17 cellular contexts compared by ENCODE assay signal in genomic region chr1:17598251-17598650, GRCh38. TPM values are rescaled to one million over a fixed set of nuclear protein-coding genes. Genes with fewer than 3 reads are reported as not detected.
DNase-seq lines count a peak whose midpoint lies in the region; ATAC-seq and TF ChIP-seq lines count a peak whose summit lies in the region.
"Had no signal": no experiment of that assay in that cellular context is flagged by ENCODE, and none has a peak within 500 bp of the region (broad histone marks: within the 10 kb centered on the region; RNA-seq: fewer than 3 reads in every experiment).

No MANE protein-coding gene starts in this region.

- no peak for TF ChIP-seq POLR2A in Peyer's patch (IDR thresholded peaks at IDR 0.05)
- TF ChIP-seq POLR2A in thyroid gland (IDR thresholded peaks at IDR 0.05): no peak
- TF ChIP-seq POLR2A in testis (IDR thresholded peaks at IDR 0.05): no peak

- no peaks in the 10 kb centered on the region for H3K27me3 ChIP-seq in BLaER1 treated with 17β-estradiol and CSF1 and Interleukin-3, amounts not matched to agents 10 nM and 100 nM
- H3K27me3 ChIP-seq in Peyer's patch (no peaks in the 10 kb centered on the region), hepatocyte (no peaks in the 10 kb centered on the region), thyroid gland (no peaks in the 10 kb centered on the region), testis (no peaks in the 10 kb centered on the region)

- H4K20me1 ChIP-seq in BLaER1 treated with 17β-estradiol and CSF1 and Interleukin-3, amounts not matched to agents 10 nM and 100 nM: peaks cover 0 to 19% (median 0%) of the 10 kb centered on the region in 11 experiments; a peak in 5 of 22 replicates
- no peaks in the 10 kb centered on the region for H4K20me1 ChIP-seq in hepatocyte (ENCODE audit: insufficient read depth, poor library complexity, severe bottlenecking)

- peaks cover 21% of the 10 kb centered on the region for H3K79me2 ChIP-seq in hepatocyte

- no peak overlapping the region for H3K9ac ChIP-seq in BLaER1 treated with 17β-estradiol and CSF1 and Interleukin-3, amounts not matched to agents 10 nM and 100 nM

- peaks cover 0 to 47% (median 19%) of the 10 kb centered on the region in 11 experiments; a peak in 17 of 22 replicates for H3K36me3 ChIP-seq in BLaER1 treated with 17β-estradiol and CSF1 and Interleukin-3, amounts not matched to agents 10 nM and 100 nM
- H3K36me3 ChIP-seq in Peyer's patch (no peaks in the 10 kb centered on the region), hepatocyte (replicated peaks; ENCODE audit: insufficient read depth, low read depth) (no peaks in the 10 kb centered on the region), thyroid gland (no peaks in the 10 kb centered on the region), testis (ENCODE audit: low read depth, missing control alignments) (no peaks in the 10 kb centered on the region)

- H3K4me3 ChIP-seq in BLaER1 treated with 17β-estradiol and CSF1 and Interleukin-3, amounts not matched to agents 10 nM and 100 nM: no peak overlapping the region
- H3K4me3 ChIP-seq in Peyer's patch: no peak overlapping the region
- H3K4me3 ChIP-seq in hepatocyte: no peak overlapping the region
- H3K4me3 ChIP-seq in thyroid gland (replicated peaks in 1 of 3): no peak overlapping the region
- no peak overlapping the region for H3K4me3 ChIP-seq in testis

- ATAC-seq in GM18870 (IDR thresholded peaks at IDR 0.05; ENCODE audit: unreplicated experiment) (no peak), HG03108 (IDR thresholded peaks at IDR 0.05; ENCODE audit: unreplicated experiment) (no peak)

- WGBS in hepatocyte (ENCODE audit: low lambda C conversion rate, missing lambda C conversion rate): 91% methylated on average over 3 of the region's 3 CpGs
- WGBS in thyroid gland, 2 donors: 95 to 97% methylated on average over 3 of the region's 3 CpGs
- 95 to 96% methylated on average over 3 of the region's 3 CpGs for WGBS in testis, 2 donors

- DNase-seq in Peyer's patch (no peak), hepatocyte (ENCODE audit: low spot score) (no peak), thyroid gland (no peak), testis (no peak), NCI-H748 (lab: John Stamatoyannopoulos, UW; ENCODE audit: unreplicated experiment) (no peak)
- DNase-seq: C1 segment of cervical spinal cord; CD4-positive, alpha-beta memory T cell; COR-L47; NCI-H1436; NCI-H187 treated with DMSO at 0.1 percent for 48 hours; NCI-H2107; NCI-H524; SHP77 had no signal

- H3K9me3 ChIP-seq in BLaER1 treated with 17β-estradiol and CSF1 and Interleukin-3, amounts not matched to agents 10 nM and 100 nM (replicated peaks in 1 of 11): no peaks in the 10 kb centered on the region
- H3K9me3 ChIP-seq in Peyer's patch (no peaks in the 10 kb centered on the region), hepatocyte (ENCODE audit: low read depth) (no peaks in the 10 kb centered on the region), thyroid gland (no peaks in the 10 kb centered on the region), testis (no peaks in the 10 kb centered on the region)

- intact Hi-C loops in thyroid gland (cut with DNase I): no loop called here
- intact Hi-C loops in testis (cut with DNase I; ENCODE audit: low total_unique reads): no loop called here

- H3K9me2 ChIP-seq in hepatocyte (replicated peaks; ENCODE audit: insufficient read depth): no peaks in the 10 kb centered on the region

- TF ChIP-seq CTCF in Peyer's patch (IDR thresholded peaks at IDR 0.05) (no peak), hepatocyte (IDR thresholded peaks at IDR 0.05; ENCODE audit: poor library complexity) (no peak), thyroid gland (IDR thresholded peaks at IDR 0.05) (no peak), testis (IDR thresholded peaks at IDR 0.05) (no peak)

- 0 out of 22 replicates have a peak overlapping the region, but pooled peaks of 2 of the 11 experiments have one; percentile 10 to 17 for H3K27ac ChIP-seq in BLaER1 treated with 17β-estradiol and CSF1 and Interleukin-3, amounts not matched to agents 10 nM and 100 nM
- peak overlapping the region in 3 of 4 donors; percentile 64 to 90 (median 90) for H3K27ac ChIP-seq in Peyer's patch
- H3K27ac ChIP-seq in hepatocyte: peak overlapping the region; percentile 94
- peak overlapping the region; percentile 89 to 95 (median 92) for H3K27ac ChIP-seq in thyroid gland
- no peak overlapping the region for H3K27ac ChIP-seq in testis
- H3K27ac ChIP-seq: RWPE1 had no signal

- H3K4me1 ChIP-seq in BLaER1 treated with 17β-estradiol and CSF1 and Interleukin-3, amounts not matched to agents 10 nM and 100 nM: peaks cover 55 to 100% (median 85%) of the 10 kb centered on the region in 10 experiments
- H3K4me1 ChIP-seq in Peyer's patch: peaks cover 0 to 40% (median 7%) of the 10 kb centered on the region in 4 donors
- H3K4me1 ChIP-seq in hepatocyte (ENCODE audit: insufficient read depth): peaks cover 41% of the 10 kb centered on the region
- peaks cover 63 to 81% of the 10 kb centered on the region in 2 donors for H3K4me1 ChIP-seq in thyroid gland
- no peaks in the 10 kb centered on the region for H3K4me1 ChIP-seq in testis

- no peak overlapping the region for H2AFZ ChIP-seq in hepatocyte

- peak overlapping the region in 8 of 11 experiments; percentile 51 to 80 (median 70); a peak in 9 of 22 replicates for H3K4me2 ChIP-seq in BLaER1 treated with 17β-estradiol and CSF1 and Interleukin-3, amounts not matched to agents 10 nM and 100 nM
- H3K4me2 ChIP-seq in hepatocyte: peak overlapping the region; percentile 48

RNA-seq across cellular contexts. Expression of gene ARHGEF10L, which starts 58.8 kb away (rescaled TPM):
- total RNA-seq in Peyer's patch: 100 to 1,000 TPM in 3 of 4 donors, 10 to 100 TPM in 1; 72.7 to 177 (median 156) TPM
- total RNA-seq in hepatocyte: 33.0 and 48.3 TPM in 2 replicates
- polyA plus RNA-seq in hepatocyte: 40.4 and 48.2 TPM in 2 replicates
- 10 to 100 TPM; 32.2 to 64.5 (median 51.4) TPM for total RNA-seq in thyroid gland
- total RNA-seq in testis: 10 to 100 TPM; 18.4 to 20.3 TPM
- 13.5 TPM for polyA plus RNA-seq in testis (ENCODE audit: insufficient read depth, low read depth, low replicate concordance)
- polyA plus RNA-seq: CD4-positive, alpha-beta memory T cell had no signal

Comparison
In these comparisons a context has a peak if more than half of its experiments do, and no peak if none do; other contexts are left out.
1. H3K27ac ChIP-seq: peak in Peyer's patch (3 of 4), hepatocyte (single experiment) and thyroid gland (3 of 3); none in testis (0 of 2).